In the genomic region with DNA sequence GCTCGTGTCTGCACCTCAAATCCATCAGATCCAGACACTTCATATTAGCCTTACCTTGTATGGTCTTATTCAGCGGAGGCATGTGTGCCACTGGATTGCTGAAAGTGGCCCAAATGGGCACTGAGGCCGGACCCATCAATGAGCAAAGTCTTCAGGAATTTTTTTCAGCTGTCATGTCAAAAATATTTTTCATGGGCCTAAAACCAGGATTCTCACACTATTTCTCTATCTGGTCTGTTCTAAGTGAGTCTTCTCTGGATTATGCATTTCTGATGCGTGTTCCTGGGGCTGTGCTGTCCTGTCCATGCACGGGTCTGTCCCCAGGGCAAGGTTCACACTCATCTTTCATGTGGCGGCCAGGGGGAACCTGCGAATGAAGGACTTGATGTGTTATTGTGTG, we compare ENCODE assay signal across 17 cellular contexts.
A peak's percentile ranks its signal among the peaks of the same experiment; 100 is the strongest.
DNase-seq lines count a peak whose midpoint lies in the region; ATAC-seq and TF ChIP-seq lines count a peak whose summit lies in the region.
"Had no signal": no experiment of that assay in that cellular context is flagged by ENCODE, and none has a peak within 500 bp of the region (broad histone marks: within the 10 kb centered on the region; RNA-seq: fewer than 3 reads in every experiment).

No MANE protein-coding gene starts in this region.

- H3K4me1 ChIP-seq in thoracic aorta (ENCODE audit: control insufficient read depth in 1 of 2, low read depth in 2 of 2), result peaks cover 13 to 19% of the 10 kb centered on the region in 2 donors

- H3K27ac Mint-ChIP-seq in chondrocyte (ENCODE audit: unreplicated experiment) (peak overlapping the region; percentile 49), type B pancreatic cell (no peak overlapping the region)
- H3K27ac Mint-ChIP-seq: CD4-positive, CD25-positive, alpha-beta regulatory T cell had no signal

- H3K4me3 ChIP-seq in thoracic aorta, result no peak overlapping the region

- no peaks in the 10 kb centered on the region for H3K36me3 Mint-ChIP-seq in chondrocyte (ENCODE audit: low read depth)
- H3K36me3 Mint-ChIP-seq in type B pancreatic cell, result peaks cover 14% of the 10 kb centered on the region
- H3K36me3 Mint-ChIP-seq: CD4-positive, CD25-positive, alpha-beta regulatory T cell had no signal

- no peaks in the 10 kb centered on the region for H3K9me3 ChIP-seq in thoracic aorta

- H3K9me3 Mint-ChIP-seq in chondrocyte (ENCODE audit: low read depth), result peaks cover 3% of the 10 kb centered on the region
- peaks cover 4% of the 10 kb centered on the region for H3K9me3 Mint-ChIP-seq in type B pancreatic cell

- TF ChIP-seq CTCF in chondrocyte (IDR thresholded peaks at IDR 0.05), result no peak
- TF ChIP-seq CTCF in thoracic aorta (IDR thresholded peaks at IDR 0.05), result no peak
- TF ChIP-seq CTCF in type B pancreatic cell (conservative IDR thresholded peaks at IDR 0.05), result no peak

- no peak for ATAC-seq in thoracic aorta (ENCODE audit: insufficient number of reproducible peaks, low FRiP score, low read depth)
- ATAC-seq: Right ventricle myocardium inferior had no signal

- in situ Hi-C loops in KBM-7 (cut with MboI; ENCODE audit: low pct_unique_long_range_greater_than_20kb, low sequenced_read_pairs), result no loop called here

- peaks cover 4% of the 10 kb centered on the region for H3K4me1 Mint-ChIP-seq in chondrocyte (ENCODE audit: low read depth)
- peaks cover 4% of the 10 kb centered on the region for H3K4me1 Mint-ChIP-seq in type B pancreatic cell (ENCODE audit: unreplicated experiment)
- H3K4me1 Mint-ChIP-seq: CD4-positive, CD25-positive, alpha-beta regulatory T cell had no signal

- DNase-seq in AG20443 (ENCODE audit: low spot score) (peak; percentile 62), HS-27A (ENCODE audit: low read depth) (peak; percentile 29), chondrocyte (ENCODE audit: low spot score) (no peak), thoracic aorta (ENCODE audit: low spot score) (no peak), KBM-7 (no peak), putamen (ENCODE audit: low spot score) (no peak), type B pancreatic cell (ENCODE audit: extremely low spot score, unreplicated experiment) (no peak), SHP77 (lab: John Stamatoyannopoulos, UW) (no peak)
- DNase-seq: CD4-positive, CD25-positive, alpha-beta regulatory T cell; DMS79; MM.1S; NCI-H1048; NCI-H1417 treated with DMSO at 0.1 percent for 48 hours; NCI-H187; NCI-H446; NCI-H526 had no signal

- H3K27me3 Mint-ChIP-seq in chondrocyte (ENCODE audit: low read depth), result peaks cover 7% of the 10 kb centered on the region
- peaks cover 16% of the 10 kb centered on the region for H3K27me3 Mint-ChIP-seq in type B pancreatic cell

- H3K27ac ChIP-seq in thoracic aorta, result peak overlapping the region; percentile 87 to 88

- H3K4me3 Mint-ChIP-seq in chondrocyte (ENCODE audit: unreplicated experiment) (no peak overlapping the region), type B pancreatic cell (no peak overlapping the region)
- H3K4me3 Mint-ChIP-seq: CD4-positive, CD25-positive, alpha-beta regulatory T cell had no signal

- H3K36me3 ChIP-seq in thoracic aorta, result no peaks in the 10 kb centered on the region

- no peaks in the 10 kb centered on the region for H3K27me3 ChIP-seq in thoracic aorta (replicated peaks; ENCODE audit: insufficient read depth)

Comparison
In these comparisons a context has a peak if more than half of its experiments do, and no peak if none do; other contexts are left out.
1. DNase-seq: peak in AG20443 (single experiment) and HS-27A (single experiment); none in chondrocyte (single experiment), thoracic aorta (single experiment), KBM-7 (single experiment), putamen (single experiment), type B pancreatic cell (single experiment) and SHP77 (0 of 2).